In genomic region chr19:7928741-7929701, GRCh38 we compare ENCODE assay signal across 1 cellular context.
A peak's percentile ranks its signal among the peaks of the same experiment; 100 is the strongest.
TF ChIP-seq lines count a peak whose summit lies in the region.

No MANE protein-coding gene starts in this region.

TF ChIP-seq in GM12878, 131 proteins besides CTCF, POLR2A, EP300 and RAD21 (continues in another document):
- peak; percentile 17; the same call in 1 of the 2 replicates for TF ChIP-seq SMC3 (IDR thresholded peaks at IDR 0.05; ENCODE audit: borderline replicate concordance, low read length)
- TF ChIP-seq ZNF274 (IDR thresholded peaks at IDR 0.05; ENCODE audit: insufficient read depth, insufficient read length): no peak
- TF ChIP-seq CBFB (IDR thresholded peaks at IDR 0.05; ENCODE audit: low read depth): no peak
- no peak for TF ChIP-seq FOS (IDR thresholded peaks at IDR 0.05; ENCODE audit: borderline replicate concordance, extremely low read depth, insufficient read length)
- TF ChIP-seq ZNF384 (IDR thresholded peaks at IDR 0.05; ENCODE audit: borderline replicate concordance, low read depth, low read length): no peak
- peak; percentile 28; the same call in 1 of the 2 replicates for TF ChIP-seq RUNX3 (IDR thresholded peaks at IDR 0.05; ENCODE audit: low read length)
- TF ChIP-seq FOXK2 (IDR thresholded peaks at IDR 0.05): no peak
- no peak for TF ChIP-seq ZSCAN29 (IDR thresholded peaks at IDR 0.05)
- no peak for TF ChIP-seq ZNF592 (IDR thresholded peaks at IDR 0.05)
- no peak for TF ChIP-seq ELK1 (IDR thresholded peaks at IDR 0.05; ENCODE audit: low read depth, low read length)
- TF ChIP-seq NKRF (conservative IDR thresholded peaks at IDR 0.05): no peak
- TF ChIP-seq TAF1 (IDR thresholded peaks at IDR 0.05; ENCODE audit: borderline replicate concordance, low read depth, low read length): no peak
- no peak for TF ChIP-seq BCLAF1 (IDR thresholded peaks at IDR 0.05)
- TF ChIP-seq RAD51 (IDR thresholded peaks at IDR 0.05): no peak
- TF ChIP-seq ZBED1 (IDR thresholded peaks at IDR 0.05; ENCODE audit: borderline replicate concordance): no peak
- no peak for TF ChIP-seq BCL11A (IDR thresholded peaks at IDR 0.05; ENCODE audit: low read depth, low read length)
- no peak for TF ChIP-seq ASH2L (IDR thresholded peaks at IDR 0.05; ENCODE audit: borderline replicate concordance, low read depth)
- TF ChIP-seq CHD1 (IDR thresholded peaks at IDR 0.05; ENCODE audit: low read depth, low read length): no peak
- no peak for TF ChIP-seq ZNF687 (IDR thresholded peaks at IDR 0.05)
- TF ChIP-seq ATF7 (IDR thresholded peaks at IDR 0.05; ENCODE audit: low read depth): no peak
- TF ChIP-seq REST (IDR thresholded peaks at IDR 0.05; ENCODE audit: low read depth, low read length): no peak
- no peak for TF ChIP-seq SIN3A (IDR thresholded peaks at IDR 0.05; ENCODE audit: low read depth, low read length)
- no peak for TF ChIP-seq MYC (IDR thresholded peaks at IDR 0.05; ENCODE audit: insufficient read depth, insufficient read length, insufficient replicate concordance, low read length, severe bottlenecking)
- no peak for TF ChIP-seq E4F1 (IDR thresholded peaks at IDR 0.05; ENCODE audit: borderline replicate concordance, partially characterized antibody)
- TF ChIP-seq EGR1 (IDR thresholded peaks at IDR 0.05; ENCODE audit: borderline replicate concordance in 1 of 2, low read depth in 2 of 2, low read length in 2 of 2): no peak
- no peak for TF ChIP-seq IRF5 (IDR thresholded peaks at IDR 0.05; ENCODE audit: borderline replicate concordance)
- TF ChIP-seq TBL1XR1 (IDR thresholded peaks at IDR 0.05; ENCODE audit: low read depth, low read length): no peak
- TF ChIP-seq CBX5 (IDR thresholded peaks at IDR 0.05; ENCODE audit: low read depth): no peak
- TF ChIP-seq NR2C2 (IDR thresholded peaks at IDR 0.05; ENCODE audit: borderline replicate concordance, control insufficient read depth, insufficient read length, low read depth): no peak
- no peak for TF ChIP-seq HSF1 (IDR thresholded peaks at IDR 0.05; ENCODE audit: low read depth, low read length)
- TF ChIP-seq LARP7 (IDR thresholded peaks at IDR 0.05): 0 out of 2 replicates have a peak, but pooled peaks have one; percentile 36
- no peak for TF ChIP-seq CHD4 (IDR thresholded peaks at IDR 0.05)
- no peak for TF ChIP-seq JUNB (IDR thresholded peaks at IDR 0.05)
